Comparison of ENCODE assay signal across 8 cellular contexts in the genomic region with DNA sequence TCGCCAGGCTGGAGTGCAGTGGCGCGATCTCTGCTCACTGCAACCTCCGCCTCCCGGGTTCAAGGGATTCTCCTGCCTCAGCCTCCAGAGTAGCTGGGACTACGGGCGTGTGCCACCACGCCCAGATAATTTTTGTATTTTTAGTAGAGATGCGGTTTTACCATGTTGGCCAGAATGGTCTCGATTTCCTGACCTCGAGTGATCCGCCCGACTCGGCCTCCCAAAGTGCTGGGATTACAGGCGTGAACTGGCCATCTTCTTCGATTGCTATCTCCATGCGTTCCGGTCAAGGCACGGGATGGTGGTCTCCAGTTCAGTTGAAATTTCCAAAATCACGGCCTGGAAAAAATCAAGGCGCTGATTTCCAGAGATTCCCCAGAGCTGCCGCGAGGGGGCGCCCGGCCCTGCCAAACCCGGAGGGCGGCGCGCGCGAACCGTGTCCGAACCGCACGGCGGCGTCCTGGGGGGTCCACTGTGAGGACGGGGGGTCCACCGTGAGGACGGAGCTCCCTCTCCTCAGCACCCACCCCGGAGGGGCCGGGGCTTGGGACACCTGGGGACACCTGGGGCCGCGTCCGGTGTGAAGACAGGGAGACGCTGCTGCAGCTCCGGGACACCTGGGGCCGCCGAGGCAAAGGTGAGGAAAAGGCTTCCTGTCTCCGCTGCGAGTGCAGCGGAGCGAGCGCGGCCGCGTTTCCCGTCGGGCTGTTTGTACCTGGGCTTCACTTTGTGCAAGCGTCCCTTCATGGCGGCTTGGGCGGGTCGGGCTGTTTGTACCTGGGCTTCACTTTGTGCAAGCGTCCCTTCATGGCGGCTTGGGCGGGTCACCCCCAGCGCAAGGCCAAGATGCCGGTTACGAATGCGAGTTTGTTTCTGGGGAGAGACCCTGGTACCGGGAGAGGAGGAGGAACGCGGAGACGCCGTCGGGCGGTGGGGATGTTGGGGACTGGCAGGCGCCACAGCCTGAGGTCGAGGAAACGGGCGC.
DNase-seq lines count a peak whose midpoint lies in the region; TF ChIP-seq lines count a peak whose summit lies in the region.
"Not testable (repeated sequence)": the region's sequence is repeated elsewhere in the genome, so short reads cannot be mapped to it uniquely, and the experiment has no call there.

No MANE protein-coding gene starts in this region.

- H3K27ac ChIP-seq in WERI-Rb-1; endodermal cell (ENCODE audit: low read depth, low read length); trophoblast cell (ENCODE audit: low read depth, low read length); tibial artery: not testable (repeated sequence)

- peak overlapping the region; percentile 93 for H3K27ac Mint-ChIP-seq in endodermal cell

- H3K4ac ChIP-seq in trophoblast cell (ENCODE audit: low read depth, low read length), result not testable (repeated sequence)

- H3K4me1 Mint-ChIP-seq in endodermal cell, result not testable (repeated sequence)

- intact Hi-C loops in tibial artery (cut with DNase I; ENCODE audit: low total_unique reads), result not testable (repeated sequence)

- H3K79me1 ChIP-seq in trophoblast cell (ENCODE audit: low read length), result not testable (repeated sequence)

- H2BK5ac ChIP-seq in trophoblast cell (ENCODE audit: low read depth, low read length, poor library complexity), result not testable (repeated sequence)

- not testable (repeated sequence) for H3K36me3 ChIP-seq in WERI-Rb-1; endodermal cell (ENCODE audit: control insufficient read depth, insufficient read depth, low read length); trophoblast cell (ENCODE audit: control insufficient read depth in 1 of 2, insufficient read depth in 2 of 2, low read length in 2 of 2); tibial artery

- peak overlapping the region; percentile 44 for H3K4me3 ChIP-seq in WERI-Rb-1 (ENCODE audit: low read depth, low read length)
- not testable (repeated sequence) for H3K4me3 ChIP-seq in endodermal cell (ENCODE audit: low read length)
- H3K4me3 ChIP-seq in trophoblast cell (ENCODE audit: low read depth, low read length), result peak overlapping the region; percentile 53
- H3K4me3 ChIP-seq in tibial artery, result peak overlapping the region; percentile 16 to 29

- not testable (repeated sequence) for H3K79me2 ChIP-seq in trophoblast cell (ENCODE audit: control insufficient read depth, insufficient read depth, low read length, poor library complexity)

- H3K27me3 ChIP-seq in WERI-Rb-1 (ENCODE audit: insufficient read depth, low read depth, severe bottlenecking); endodermal cell (ENCODE audit: control insufficient read depth, insufficient read depth, low read length, poor library complexity, severe bottlenecking); trophoblast cell (ENCODE audit: insufficient read depth, low read length): not testable (repeated sequence)
- peaks cover 0 to 10% of the 10 kb centered on the region in 2 donors for H3K27me3 ChIP-seq in tibial artery

- not testable (repeated sequence) for H3K9me3 ChIP-seq in WERI-Rb-1 (ENCODE audit: severe bottlenecking); endodermal cell (ENCODE audit: control insufficient read depth, low read length); trophoblast cell (ENCODE audit: insufficient read depth, low read depth, low read length); tibial artery

- H3K14ac ChIP-seq in trophoblast cell (ENCODE audit: low read length), result not testable (repeated sequence)

- peak overlapping the region; percentile 63 for H2AFZ ChIP-seq in trophoblast cell (ENCODE audit: insufficient read depth, low read length, poor library complexity)

- peaks cover 15% of the 10 kb centered on the region for H3K27me3 Mint-ChIP-seq in endodermal cell (ENCODE audit: insufficient read depth)

- H4K91ac ChIP-seq in trophoblast cell (ENCODE audit: low read depth, low read length), result not testable (repeated sequence)

- peaks cover 22% of the 10 kb centered on the region for H3K9me3 Mint-ChIP-seq in endodermal cell

- not testable (repeated sequence) for H4K12ac ChIP-seq in trophoblast cell (ENCODE audit: low read depth, low read length)

- not testable (repeated sequence) for H3K36me3 Mint-ChIP-seq in endodermal cell (ENCODE audit: low read depth)

- not testable (repeated sequence) for H3K4me1 ChIP-seq in endodermal cell (ENCODE audit: control insufficient read depth, insufficient read depth, low read length); trophoblast cell (ENCODE audit: control insufficient read depth in 1 of 2, insufficient read depth in 2 of 2, low read length in 2 of 2); tibial artery

- TF ChIP-seq CTCF in WERI-Rb-1 (IDR thresholded peaks at IDR 0.05; ENCODE audit: low read depth, low read length) (peak; percentile 33), endodermal cell (conservative IDR thresholded peaks at IDR 0.05) (peak; percentile 75), tibial artery (IDR thresholded peaks at IDR 0.05) (peak in 1 of 2 experiments; percentile 21)

- H3K4me2 ChIP-seq in trophoblast cell (ENCODE audit: low read length), result not testable (repeated sequence)

- H2BK12ac ChIP-seq in trophoblast cell (ENCODE audit: low read length), result not testable (repeated sequence)

- not testable (repeated sequence) for H3K23ac ChIP-seq in trophoblast cell (ENCODE audit: low read length)

- not testable (repeated sequence) for H2BK120ac ChIP-seq in trophoblast cell (ENCODE audit: insufficient read depth, low read length, poor library complexity)

- peak overlapping the region; percentile 91 for H3K4me3 Mint-ChIP-seq in endodermal cell

- not testable (repeated sequence) for H4K8ac ChIP-seq in trophoblast cell (ENCODE audit: low read depth, low read length)

- WGBS in endodermal cell (ENCODE audit: insufficient coverage in 1 of 2, insufficient read length in 1 of 2), 2 experiments, result 73 to 94% methylated on average over 42 to 75 of the region's 81 CpGs
- WGBS in trophoblast cell (ENCODE audit: extremely low coverage, insufficient coverage, insufficient read length), result no CpG with 5 or more reads among the region's 81 CpGs

- not testable (repeated sequence) for H3K9ac ChIP-seq in endodermal cell (ENCODE audit: extremely low read depth, low read length, poor library complexity, severe bottlenecking); trophoblast cell (ENCODE audit: low read length)

- H3K18ac ChIP-seq in trophoblast cell (ENCODE audit: low read length), result not testable (repeated sequence)

- peak; percentile 82 for DNase-seq in DMS53 (lab: John Stamatoyannopoulos, UW)
- DNase-seq in LoVo (ENCODE audit: low spot score), result peak; percentile 27
- peak; percentile 35 for DNase-seq in WERI-Rb-1
- peak; percentile 21 for DNase-seq in activated naive CD4-positive, alpha-beta T cell treated with anti-CD3 and anti-CD28 coated beads, Interleukin-2, amount 50 U/mL, for 16 hours
- peak; percentile 77 for DNase-seq in endodermal cell
- peak; percentile 63 for DNase-seq in islet precursor cell
- DNase-seq in trophoblast cell, result peak; percentile 3 to 46
- not testable (repeated sequence) for DNase-seq in tibial artery

- not testable (repeated sequence) for H2AK5ac ChIP-seq in trophoblast cell (ENCODE audit: low read length)
